In the genomic region with DNA sequence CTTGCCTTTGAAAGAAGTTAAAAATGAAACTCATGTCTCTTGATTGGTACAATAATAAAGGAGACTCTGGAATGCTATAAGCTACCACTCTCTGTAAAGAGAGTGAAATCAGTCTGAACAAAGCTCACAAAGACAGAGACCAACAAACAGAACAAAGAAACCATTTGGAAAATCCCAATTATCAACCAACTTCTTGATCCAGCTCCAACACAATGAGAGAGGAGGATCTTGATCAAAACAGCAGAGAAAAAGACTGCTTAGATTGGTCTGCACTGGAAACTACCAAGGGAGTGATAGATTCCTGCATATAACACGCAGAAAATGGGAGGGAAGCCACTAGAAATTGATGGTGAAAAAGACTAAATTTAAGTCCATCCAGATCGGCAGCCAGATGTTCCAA, we compare ENCODE assay signal across 21 cellular contexts. TPM values are rescaled to one million over a fixed set of nuclear protein-coding genes. Genes with fewer than 3 reads are reported as not detected.
DNase-seq lines count a peak whose midpoint lies in the region; ATAC-seq and TF ChIP-seq lines count a peak whose summit lies in the region.
"Had no signal": no experiment of that assay in that cellular context is flagged by ENCODE, and none has a peak within 500 bp of the region (broad histone marks: within the 10 kb centered on the region; RNA-seq: fewer than 3 reads in every experiment).

No MANE protein-coding gene starts in this region.

- H3K4me1 Mint-ChIP-seq in GM23338: no peaks in the 10 kb centered on the region
- peaks cover 9% of the 10 kb centered on the region for H3K4me1 Mint-ChIP-seq in endodermal cell
- H3K4me1 Mint-ChIP-seq in neural progenitor cell: peaks cover 11% of the 10 kb centered on the region

- H3K36me3 Mint-ChIP-seq in GM23338 (ENCODE audit: low read depth): peaks cover 24% of the 10 kb centered on the region
- H3K36me3 Mint-ChIP-seq in endodermal cell (ENCODE audit: low read depth): peaks cover 46% of the 10 kb centered on the region
- peaks cover 27% of the 10 kb centered on the region for H3K36me3 Mint-ChIP-seq in neural progenitor cell

- peak overlapping the region in 1 of 11 experiments; percentile 48; a peak in 3 of 22 replicates for H3K27ac ChIP-seq in BLaER1 treated with 17β-estradiol and CSF1 and Interleukin-3, amounts not matched to agents 10 nM and 100 nM
- H3K27ac ChIP-seq in GM23338 (ENCODE audit: low read depth) (0 out of 2 replicates have a peak overlapping the region, but pooled peaks have one; percentile 60), endodermal cell (ENCODE audit: low read depth, low read length) (no peak overlapping the region), neural progenitor cell (peak overlapping the region; percentile 80)
- H3K27ac ChIP-seq: colonic mucosa, parathyroid adenoma, sigmoid colon, vagina had no signal

- no peak for ATAC-seq in GM23338
- ATAC-seq: GM12878; HCT116; naive thymus-derived CD8-positive, alpha-beta T cell had no signal

- H3K36me3 ChIP-seq in BLaER1 treated with 17β-estradiol and CSF1 and Interleukin-3, amounts not matched to agents 10 nM and 100 nM: peaks cover 30 to 82% (median 48%) of the 10 kb centered on the region in 11 experiments
- H3K36me3 ChIP-seq in GM23338 (ENCODE audit: insufficient read depth): no peaks in the 10 kb centered on the region
- peaks cover 26% of the 10 kb centered on the region for H3K36me3 ChIP-seq in endodermal cell (ENCODE audit: control insufficient read depth, insufficient read depth, low read length)
- peaks cover 19% of the 10 kb centered on the region for H3K36me3 ChIP-seq in neural progenitor cell
- H3K36me3 ChIP-seq: vagina had no signal

- peak overlapping the region in 9 of 11 experiments; percentile 13 to 87 (median 49); a peak in 14 of 22 replicates for H3K4me2 ChIP-seq in BLaER1 treated with 17β-estradiol and CSF1 and Interleukin-3, amounts not matched to agents 10 nM and 100 nM
- H3K4me2 ChIP-seq in GM23338: no peak overlapping the region
- H3K4me2 ChIP-seq in neural progenitor cell: peak overlapping the region; percentile 64

- no peak overlapping the region; a peak in 3 of 20 replicates for H3K4me3 ChIP-seq in BLaER1 treated with 17β-estradiol and CSF1 and Interleukin-3, amounts not matched to agents 10 nM and 100 nM
- H3K4me3 ChIP-seq in GM23338: no peak overlapping the region
- no peak overlapping the region for H3K4me3 ChIP-seq in endodermal cell (ENCODE audit: low read length)
- H3K4me3 ChIP-seq in neural progenitor cell: no peak overlapping the region
- H3K4me3 ChIP-seq in lower leg skin (ENCODE audit: low read depth, poor library complexity, severe bottlenecking): no peak overlapping the region
- H3K4me3 ChIP-seq: colonic mucosa, GM12878, sigmoid colon, vagina had no signal

- H3F3A ChIP-seq in GM23338 (replicated peaks; ENCODE audit: low read depth) (no peaks in the 10 kb centered on the region), neural progenitor cell (ENCODE audit: low read depth) (peaks cover 16% of the 10 kb centered on the region)

- H3K9ac ChIP-seq in BLaER1 treated with 17β-estradiol and CSF1 and Interleukin-3, amounts not matched to agents 10 nM and 100 nM: peak overlapping the region in 2 of 11 experiments; percentile 30 to 42; a peak in 1 of 22 replicates
- no peak overlapping the region for H3K9ac ChIP-seq in endodermal cell (ENCODE audit: extremely low read depth, low read length, poor library complexity, severe bottlenecking)
- H3K9ac ChIP-seq in neural progenitor cell: no peak overlapping the region
- H3K9ac ChIP-seq: parathyroid adenoma had no signal

- H2AFZ ChIP-seq in GM23338: no peak overlapping the region
- H2AFZ ChIP-seq in neural progenitor cell (replicated peaks): no peak overlapping the region
- H2AFZ ChIP-seq: parathyroid adenoma had no signal

- H3K9me3 ChIP-seq in BLaER1 treated with 17β-estradiol and CSF1 and Interleukin-3, amounts not matched to agents 10 nM and 100 nM (replicated peaks in 1 of 11): peaks cover 0 to 29% (median 19%) of the 10 kb centered on the region in 11 experiments; a peak in 16 of 22 replicates
- H3K9me3 ChIP-seq in endodermal cell (ENCODE audit: control insufficient read depth, low read length) (peaks cover 11% of the 10 kb centered on the region), neural progenitor cell (ENCODE audit: low read depth) (no peaks in the 10 kb centered on the region)
- H3K9me3 ChIP-seq: colonic mucosa, sigmoid colon, vagina had no signal

- intact Hi-C loops in lower leg skin (cut with DNase I; ENCODE audit: low total_unique reads): no loop called here

- no peak for DNase-seq in GM23338 (ENCODE audit: low spot score)
- no peak for DNase-seq in endodermal cell
- peak; percentile 59 for DNase-seq in neural progenitor cell (ENCODE audit: low spot score)
- no peak for DNase-seq in HuH-7.5 (ENCODE audit: low spot score)
- DNase-seq in NCI-H2081 (lab: John Stamatoyannopoulos, UW): no peak
- DNase-seq in lower leg skin (ENCODE audit: low spot score in 2 of 2): no peak
- DNase-seq: colonic mucosa; DMS79; kidney glomerular epithelial cell; mammary epithelial cell; MV-4-11; naive thymus-derived CD8-positive, alpha-beta T cell; NCI-H1694; NCI-H2171 treated with DMSO at 0.1 percent for 48 hours; sigmoid colon; stimulated activated CD8-positive, alpha-beta memory T cell treated with anti-CD3 and anti-CD28 coated beads, Interleukin-4, amount 100 ng/mL, for 48 hours had no signal

- H3K27ac Mint-ChIP-seq in GM23338: no peak overlapping the region
- peak overlapping the region; percentile 57 for H3K27ac Mint-ChIP-seq in endodermal cell
- no peak overlapping the region for H3K27ac Mint-ChIP-seq in neural progenitor cell

- TF ChIP-seq CTCF in GM23338 (conservative IDR thresholded peaks at IDR 0.05; ENCODE audit: low read depth in 2 of 2): no peak
- no peak for TF ChIP-seq CTCF in endodermal cell (conservative IDR thresholded peaks at IDR 0.05)
- TF ChIP-seq CTCF in neural progenitor cell (IDR thresholded peaks at IDR 0.05): no peak
- TF ChIP-seq CTCF in lower leg skin (IDR thresholded peaks at IDR 0.05): no peak

- peaks cover 4% of the 10 kb centered on the region; the same call in 1 of the 3 replicates for H3K9me3 Mint-ChIP-seq in GM23338
- peaks cover 4% of the 10 kb centered on the region for H3K9me3 Mint-ChIP-seq in endodermal cell
- peaks cover 5% of the 10 kb centered on the region for H3K9me3 Mint-ChIP-seq in neural progenitor cell
- H3K9me3 Mint-ChIP-seq: naive thymus-derived CD8-positive, alpha-beta T cell had no signal

- peaks cover 4 to 89% (median 26%) of the 10 kb centered on the region in 11 experiments; a peak in 15 of 22 replicates for H4K20me1 ChIP-seq in BLaER1 treated with 17β-estradiol and CSF1 and Interleukin-3, amounts not matched to agents 10 nM and 100 nM
- H4K20me1 ChIP-seq in GM23338 (replicated peaks; ENCODE audit: insufficient read depth) (peaks cover 29% of the 10 kb centered on the region), neural progenitor cell (ENCODE audit: low read depth) (peaks cover 5% of the 10 kb centered on the region)

- H3K4me1 ChIP-seq in BLaER1 treated with 17β-estradiol and CSF1 and Interleukin-3, amounts not matched to agents 10 nM and 100 nM: peaks cover 0 to 28% (median 17%) of the 10 kb centered on the region in 10 experiments; a peak in 15 of 20 replicates
- H3K4me1 ChIP-seq in GM23338 (ENCODE audit: insufficient read depth) (no peaks in the 10 kb centered on the region), endodermal cell (ENCODE audit: control insufficient read depth, insufficient read depth, low read length) (peaks cover 3% of the 10 kb centered on the region), neural progenitor cell (peaks cover 32% of the 10 kb centered on the region)
- H3K4me1 ChIP-seq: colonic mucosa had no signal

- H3K4me3 Mint-ChIP-seq in GM23338 (no peak overlapping the region), endodermal cell (no peak overlapping the region), neural progenitor cell (no peak overlapping the region)
- H3K4me3 Mint-ChIP-seq: naive thymus-derived CD8-positive, alpha-beta T cell had no signal

- peaks cover 93% of the 10 kb centered on the region for H3K79me2 ChIP-seq in GM23338 (replicated peaks; ENCODE audit: insufficient read depth)
- H3K79me2 ChIP-seq in neural progenitor cell (ENCODE audit: low read depth): peaks cover 95% of the 10 kb centered on the region

- TF ChIP-seq POLR2A in lower leg skin (IDR thresholded peaks at IDR 0.05): no peak

- H3K9me2 ChIP-seq in GM23338 (ENCODE audit: insufficient read depth): no peaks in the 10 kb centered on the region

- H3K27me3 ChIP-seq in BLaER1 treated with 17β-estradiol and CSF1 and Interleukin-3, amounts not matched to agents 10 nM and 100 nM: no peaks in the 10 kb centered on the region
- H3K27me3 ChIP-seq in GM23338 (ENCODE audit: insufficient read depth) (no peaks in the 10 kb centered on the region), endodermal cell (ENCODE audit: control insufficient read depth, insufficient read depth, low read length, poor library complexity, severe bottlenecking) (no peaks in the 10 kb centered on the region), neural progenitor cell (no peaks in the 10 kb centered on the region)
- H3K27me3 ChIP-seq: colonic mucosa, sigmoid colon, vagina had no signal

- H3K27me3 Mint-ChIP-seq in GM23338 (ENCODE audit: insufficient read depth, low read depth, poor library complexity) (no peaks in the 10 kb centered on the region), endodermal cell (ENCODE audit: insufficient read depth) (no peaks in the 10 kb centered on the region), neural progenitor cell (ENCODE audit: insufficient read depth, low read depth) (no peaks in the 10 kb centered on the region)
- H3K27me3 Mint-ChIP-seq: naive thymus-derived CD8-positive, alpha-beta T cell had no signal

- 95% methylated on average over 2 of the region's 2 CpGs for WGBS in endodermal cell (ENCODE audit: insufficient coverage in 1 of 2, insufficient read length in 1 of 2), 2 experiments
- WGBS in lower leg skin, 2 donors: 74 to 77% methylated on average over 2 of the region's 2 CpGs

RNA-seq across cellular contexts. Expression of a gene that starts 23.1 kb away (rescaled TPM):
- total RNA-seq in GM23338 (2014; rRNA removed; shearing (Covaris generic)): 60.3 and 61.9 TPM in 2 replicates
- 13.7 and 15.6 TPM in 2 replicates for polyA plus RNA-seq in GM23338 (2016; fragmentation: Nextera tagmentation; extraction: Ambion mirVana)
- total RNA-seq in endodermal cell: 10 to 100 TPM; 47.5 to 49.7 TPM
- polyA plus RNA-seq in endodermal cell (2013, experiment 1 of 2): 51.3 TPM
- polyA plus RNA-seq in endodermal cell (2013, experiment 2 of 2): 43.0 TPM
- total RNA-seq in neural progenitor cell (ENCODE audit: low replicate concordance): 49.8 and 63.8 TPM in 2 replicates
- 10 to 100 TPM; 17.3 to 27.0 (median 23.4) TPM for total RNA-seq in lower leg skin
